Comparison of ENCODE assay signal across 17 cellular contexts in genomic region chr7:14720792-14721191, GRCh38.
DNase-seq lines count a peak whose midpoint lies in the region; ATAC-seq and TF ChIP-seq lines count a peak whose summit lies in the region.
"Had no signal": no experiment of that assay in that cellular context is flagged by ENCODE, and none has a peak within 500 bp of the region (broad histone marks: within the 10 kb centered on the region; RNA-seq: fewer than 3 reads in every experiment).

No MANE protein-coding gene starts in this region.

- TF ChIP-seq POLR2A in uterus (IDR thresholded peaks at IDR 0.05) (no peak), vagina (IDR thresholded peaks at IDR 0.05) (no peak)

- intact Hi-C loops in heart right ventricle (cut with DNase I) = loop anchor here in 2 of 10 donors (10.0 kb wide), 2 partner anchors 184 to 204 kb away; partner anchors contain the start of gene DGKB (in 1 of the 2)
- intact Hi-C loops in right cardiac atrium (cut with DNase I) = no loop called here
- intact Hi-C loops in uterus (cut with DNase I; ENCODE audit: low total_unique reads) = no loop called here
- intact Hi-C loops in vagina (cut with DNase I) = loop anchor here (10.0 kb wide), 1 partner anchor 294 kb away; no protein-coding TSS in a partner anchor

- H4K20me1 ChIP-seq in MM.1S (ENCODE audit: insufficient read depth, low read length) = no peaks in the 10 kb centered on the region

- H3K9ac ChIP-seq in MM.1S (ENCODE audit: low read length) = no peak overlapping the region

- H3F3A ChIP-seq in MM.1S (ENCODE audit: insufficient read depth, low read length) = no peaks in the 10 kb centered on the region

- WGBS in heart right ventricle, 2 donors = 54 to 56% methylated on average over 3 of the region's 3 CpGs
- WGBS in right cardiac atrium = 39% methylated on average over 3 of the region's 3 CpGs

- H3K36me3 ChIP-seq in heart right ventricle (no peaks in the 10 kb centered on the region), uterus (no peaks in the 10 kb centered on the region), vagina (no peaks in the 10 kb centered on the region), MM.1S (replicated peaks; ENCODE audit: insufficient read depth, low read length) (no peaks in the 10 kb centered on the region)
- H3K36me3 ChIP-seq: SJCRH30 had no signal

- no peaks in the 10 kb centered on the region for H3K9me2 ChIP-seq in MM.1S (replicated peaks; ENCODE audit: insufficient read depth, low read length)

- H3K27ac ChIP-seq in heart right ventricle (no peak overlapping the region), right cardiac atrium (ENCODE audit: low read length) (no peak overlapping the region), uterus (peak overlapping the region; percentile 28 to 61), vagina (no peak overlapping the region), MM.1S (ENCODE audit: low read length) (no peak overlapping the region)
- H3K27ac ChIP-seq: SJCRH30 had no signal

- DNase-seq in heart right ventricle (peak in 1 of 2 donors; percentile 29), right cardiac atrium (no peak), fibroblast of the aortic adventitia (ENCODE audit: low read depth) (peak; percentile 71), uterus (peak; percentile 31 to 66), vagina (ENCODE audit: extremely low spot score in 2 of 2) (no peak), MM.1S (no peak)
- DNase-seq: Calu3; CD4-positive, alpha-beta T cell; DMS79; GOT3; HFFc6; KBM-7; NCI-H1092; NCI-H1694; SJCRH30 had no signal

- no peak overlapping the region for H3K4me2 ChIP-seq in MM.1S (ENCODE audit: low read depth, low read length)

- no peak overlapping the region for H2AFZ ChIP-seq in MM.1S (ENCODE audit: low read length)

- H3K27me3 ChIP-seq in heart right ventricle = no peaks in the 10 kb centered on the region
- no peaks in the 10 kb centered on the region for H3K27me3 ChIP-seq in right cardiac atrium (ENCODE audit: control insufficient read depth, insufficient read depth)
- no peaks in the 10 kb centered on the region for H3K27me3 ChIP-seq in uterus
- H3K27me3 ChIP-seq in vagina = no peaks in the 10 kb centered on the region
- H3K27me3 ChIP-seq in MM.1S (replicated peaks; ENCODE audit: insufficient read depth, low read length) = no peaks in the 10 kb centered on the region
- H3K27me3 ChIP-seq: SJCRH30 had no signal

- H3K4me3 ChIP-seq in heart right ventricle (no peak overlapping the region), right cardiac atrium (ENCODE audit: low read length) (no peak overlapping the region), fibroblast of the aortic adventitia (ENCODE audit: low read depth, low read length) (no peak overlapping the region), uterus (no peak overlapping the region), vagina (no peak overlapping the region), MM.1S (ENCODE audit: low read length) (no peak overlapping the region)
- H3K4me3 ChIP-seq: SJCRH30 had no signal

- H3K79me2 ChIP-seq in MM.1S (ENCODE audit: low read length) = no peaks in the 10 kb centered on the region

- H3K9me3 ChIP-seq in heart right ventricle (no peaks in the 10 kb centered on the region), right cardiac atrium (ENCODE audit: control insufficient read depth, low read length) (no peaks in the 10 kb centered on the region), uterus (no peaks in the 10 kb centered on the region), vagina (no peaks in the 10 kb centered on the region), MM.1S (replicated peaks; ENCODE audit: insufficient read depth, low read length) (no peaks in the 10 kb centered on the region)
- H3K9me3 ChIP-seq: SJCRH30 had no signal

- H3K4me1 ChIP-seq in heart right ventricle (peaks cover 0 to 6% (median 0%) of the 10 kb centered on the region in 9 donors), right cardiac atrium (ENCODE audit: control insufficient read depth, insufficient read depth, low read length) (no peaks in the 10 kb centered on the region), uterus (peaks cover 0 to 5% of the 10 kb centered on the region in 2 donors), vagina (no peaks in the 10 kb centered on the region), MM.1S (ENCODE audit: low read length) (no peaks in the 10 kb centered on the region)
- H3K4me1 ChIP-seq: SJCRH30 had no signal

- ATAC-seq in heart right ventricle = peak in 5 of 8 donors; percentile 64 to 80 (median 74)
- no peak for ATAC-seq in right cardiac atrium
- no peak for ATAC-seq in SK-N-SH treated with all-trans-retinoic acid at 6 μM for 48 hours
- ATAC-seq in HG03280 (IDR thresholded peaks at IDR 0.05; ENCODE audit: unreplicated experiment) = no peak

- no peak for TF ChIP-seq CTCF in heart right ventricle (IDR thresholded peaks at IDR 0.05)
- no peak for TF ChIP-seq CTCF in fibroblast of the aortic adventitia (IDR thresholded peaks at IDR 0.05; ENCODE audit: insufficient read depth, low read length)
- TF ChIP-seq CTCF in uterus (IDR thresholded peaks at IDR 0.05) = no peak
- TF ChIP-seq CTCF in vagina (IDR thresholded peaks at IDR 0.05) = no peak
- no peak for TF ChIP-seq CTCF in MM.1S (IDR thresholded peaks at IDR 0.05; ENCODE audit: low read length)

TF ChIP-seq in SK-N-SH treated with all-trans-retinoic acid at 6 μM for 48 hours, 23 proteins besides CTCF, POLR2A, EP300 and RAD21:
- TF ChIP-seq, protein P1, sequence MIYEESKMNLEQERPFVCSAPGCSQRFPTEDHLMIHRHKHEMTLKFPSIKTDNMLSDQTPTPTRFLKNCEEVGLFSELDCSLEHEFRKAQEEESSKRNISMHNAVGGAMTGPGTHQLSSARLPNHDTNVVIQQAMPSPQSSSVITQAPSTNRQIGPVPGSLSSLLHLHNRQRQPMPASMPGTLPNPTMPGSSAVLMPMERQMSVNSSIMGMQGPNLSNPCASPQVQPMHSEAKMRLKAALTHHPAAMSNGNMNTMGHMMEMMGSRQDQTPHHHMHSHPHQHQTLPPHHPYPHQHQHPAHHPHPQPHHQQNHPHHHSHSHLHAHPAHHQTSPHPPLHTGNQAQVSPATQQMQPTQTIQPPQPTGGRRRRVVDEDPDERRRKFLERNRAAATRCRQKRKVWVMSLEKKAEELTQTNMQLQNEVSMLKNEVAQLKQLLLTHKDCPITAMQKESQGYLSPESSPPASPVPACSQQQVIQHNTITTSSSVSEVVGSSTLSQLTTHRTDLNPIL (CRISPR knock-in tag; IDR thresholded peaks at IDR 0.05; ENCODE audit: low read depth) = 0 out of 2 replicates have a peak, but pooled peaks have one; percentile 27
- TF ChIP-seq ISL1 (CRISPR knock-in tag; IDR thresholded peaks at IDR 0.05) (peak; percentile 59), CSRNP3 (CRISPR knock-in tag; IDR thresholded peaks at IDR 0.05) (no peak), ZFP30 (CRISPR knock-in tag; IDR thresholded peaks at IDR 0.05) (no peak)
TF ChIP-seq in SK-N-SH treated with all-trans-retinoic acid at 6 μM for 48 hours: peak in this region for 2.

Comparison
In these comparisons a context has a peak if more than half of its experiments do, and no peak if none do; other contexts are left out.
1. ATAC-seq: peak in heart right ventricle (5 of 8); none in right cardiac atrium (0 of 2), SK-N-SH treated with all-trans-retinoic acid at 6 μM for 48 hours (single experiment) and HG03280 (single experiment).
2. DNase-seq: peak in fibroblast of the aortic adventitia (single experiment) and uterus (2 of 2); none in right cardiac atrium (0 of 3), vagina (0 of 2) and MM.1S (single experiment).
3. H3K27ac ChIP-seq: peak in uterus (2 of 2); none in heart right ventricle (0 of 10), right cardiac atrium (single experiment), vagina (single experiment) and MM.1S (single experiment).